9 cellular contexts compared by ENCODE assay signal in genomic region chr4:101597204-101597603, GRCh38.
DNase-seq lines count a peak whose midpoint lies in the region; ATAC-seq, FAIRE-seq and TF ChIP-seq lines count a peak whose summit lies in the region.
"Had no signal": no experiment of that assay in that cellular context is flagged by ENCODE, and none has a peak within 500 bp of the region (broad histone marks: within the 10 kb centered on the region; RNA-seq: fewer than 3 reads in every experiment).

No MANE protein-coding gene starts in this region.

- FAIRE-seq in kidney (lab: Jason Lieb, UNC): no peak

- no peaks in the 10 kb centered on the region for H3K27me3 ChIP-seq in OCI-LY3 (ENCODE audit: low read depth, low read length)

- H3K27ac ChIP-seq in OCI-LY3 (ENCODE audit: low read length) (peak overlapping the region; percentile 46), kidney (ENCODE audit: low read depth in 2 of 2, low read length in 2 of 2) (no peak overlapping the region)

- H3K4me3 ChIP-seq in OCI-LY3 (ENCODE audit: low read length): 0 out of 2 replicates have a peak overlapping the region, but pooled peaks have one; percentile 10
- no peak overlapping the region for H3K4me3 ChIP-seq in fibroblast of mammary gland (ENCODE audit: control insufficient read depth, low read depth, low read length)
- no peak overlapping the region for H3K4me3 ChIP-seq in kidney (ENCODE audit: low read length in 2 of 2)

- no peaks in the 10 kb centered on the region for H3K79me2 ChIP-seq in OCI-LY3 (ENCODE audit: low read length)

- TF ChIP-seq CTCF in OCI-LY3 (IDR thresholded peaks at IDR 0.05; ENCODE audit: low read depth, low read length): peak; percentile 72
- peak; percentile 24 for TF ChIP-seq CTCF in fibroblast of mammary gland (conservative IDR thresholded peaks at IDR 0.05; ENCODE audit: control insufficient read depth, insufficient read depth, low read depth, low read length)
- no peak for TF ChIP-seq CTCF in kidney (IDR thresholded peaks at IDR 0.05; ENCODE audit: borderline replicate concordance, extremely low read depth, insufficient read depth)

- H2AFZ ChIP-seq in OCI-LY3 (ENCODE audit: low read depth, low read length): peak overlapping the region; percentile 0; the same call in 1 of the 2 replicates

- H3K4me2 ChIP-seq in OCI-LY3 (ENCODE audit: low read length): peak overlapping the region; percentile 59

- intact Hi-C loops in kidney (cut with DNase I): no loop called here

- ATAC-seq in GM21515 (IDR thresholded peaks at IDR 0.05; ENCODE audit: unreplicated experiment) (peak; percentile 50), HG03439 (IDR thresholded peaks at IDR 0.05; ENCODE audit: unreplicated experiment) (no peak)

- H4K20me1 ChIP-seq in OCI-LY3 (ENCODE audit: insufficient read depth, low read length): no peaks in the 10 kb centered on the region

- H3K4me1 ChIP-seq in OCI-LY3 (ENCODE audit: low read length): peaks cover 37% of the 10 kb centered on the region
- H3K4me1 ChIP-seq in kidney (ENCODE audit: control insufficient read depth in 1 of 2, insufficient read depth in 1 of 2, low read depth in 1 of 2, low read length in 2 of 2): no peaks in the 10 kb centered on the region

- H3K36me3 ChIP-seq in OCI-LY3 (replicated peaks; ENCODE audit: low read depth, low read length) (no peaks in the 10 kb centered on the region), kidney (ENCODE audit: control insufficient read depth in 1 of 2, insufficient read depth in 2 of 2, low read length in 2 of 2) (no peaks in the 10 kb centered on the region)

- DNase-seq in EH (ENCODE audit: low read depth) (peak; percentile 4), fibroblast of mammary gland (ENCODE audit: low read depth) (peak; percentile 10), kidney glomerular epithelial cell (lab: John Stamatoyannopoulos, UW) (no peak), occipital lobe (lab: John Stamatoyannopoulos, UW) (no peak), kidney (no peak)
- DNase-seq: head of caudate nucleus had no signal

- H3K9me3 ChIP-seq in OCI-LY3 (ENCODE audit: insufficient read depth, low read length) (no peaks in the 10 kb centered on the region), kidney (ENCODE audit: control insufficient read depth in 1 of 2, low read length in 2 of 2) (no peaks in the 10 kb centered on the region)

- H3K9ac ChIP-seq in OCI-LY3 (ENCODE audit: low read length) (no peak overlapping the region), kidney (ENCODE audit: low read length in 2 of 2) (no peak overlapping the region)

Comparison
In these comparisons a context has a peak if more than half of its experiments do, and no peak if none do; other contexts are left out.
1. DNase-seq: peak in EH (single experiment) and fibroblast of mammary gland (single experiment); none in kidney glomerular epithelial cell (single experiment), occipital lobe (single experiment) and kidney (single experiment).